In genomic region chr1:14815175-14815882, GRCh38 we compare ENCODE assay signal across 18 cellular contexts.
DNase-seq lines count a peak whose midpoint lies in the region; ATAC-seq, FAIRE-seq and TF ChIP-seq lines count a peak whose summit lies in the region.
"Had no signal": no experiment of that assay in that cellular context is flagged by ENCODE, and none has a peak within 500 bp of the region (broad histone marks: within the 10 kb centered on the region; RNA-seq: fewer than 3 reads in every experiment).

No MANE protein-coding gene starts in this region.

- no peaks in the 10 kb centered on the region for H3K4me1 ChIP-seq in HEK293 (ENCODE audit: control insufficient read depth, insufficient read depth, low read length)
- H3K4me1 ChIP-seq: uterus had no signal

- no peak for TF ChIP-seq CTCF in HEK293 (tag by site-specific recombination; IDR thresholded peaks at IDR 0.05)

- DNase-seq in A172 (ENCODE audit: low spot score) (peak; percentile 10), RCC 7860 (ENCODE audit: low spot score) (peak; percentile 45), kidney tubule cell (ENCODE audit: low spot score) (peak; percentile 80), midbrain (lab: John Stamatoyannopoulos, UW) (no peak)
- DNase-seq: activated CD8-positive, alpha-beta T cell treated with anti-CD3 and anti-CD28 coated beads, Interleukin-2, amount 10 ng/mL, durations not matched to agents 7 days and 5 days; activated naive CD4-positive, alpha-beta T cell treated with anti-CD3 and anti-CD28 coated beads, Interleukin-2, amount 50 U/mL, for 16 hours; activated T-cell treated with anti-CD3 and anti-CD28 coated beads, Interleukin-2, amount 50 U/mL, for 4 hours; DMS53; KG1; NCI-H2171 treated with DMSO at 0.1 percent for 48 hours; RPMI8226; stimulated activated CD4-positive, alpha-beta T cell treated with anti-CD3 and anti-CD28 coated beads, Interleukin-4, amount 100 ng/mL, for 24 hours; uterus had no signal

- FAIRE-seq in RCC 7860 (lab: Jason Lieb, UNC): peak; percentile 25
- FAIRE-seq: colon had no signal

- CTCF ChIA-PET in HEK293 (lab: Yijun Ruan, JAX): interaction anchor here (1.4 kb wide), 1 partner anchor 36 kb away, joined by 4 read pairs; no protein-coding TSS in a partner anchor

- H3K36me3 ChIP-seq in HEK293 (ENCODE audit: control insufficient read depth in 2 of 2, insufficient read depth in 1 of 2, low read length in 2 of 2): no peaks in the 10 kb centered on the region
- H3K36me3 ChIP-seq: uterus had no signal

- H3K9me3 ChIP-seq in HEK293 (ENCODE audit: control insufficient read depth, insufficient read depth, low read depth, low read length): no peaks in the 10 kb centered on the region
- H3K9me3 ChIP-seq: uterus had no signal

- H3K27ac ChIP-seq in HEK293 (ENCODE audit: extremely low read depth, low read depth, low read length): no peak overlapping the region
- H3K27ac ChIP-seq: uterus had no signal

- no peak overlapping the region for H3K4me3 ChIP-seq in HEK293 (ENCODE audit: low read depth, low read length)
- H3K4me3 ChIP-seq: uterus had no signal

- POLR2A ChIA-PET in HEK293 (lab: Yijun Ruan, JAX): no interaction called here

- ATAC-seq in GM19023 (IDR thresholded peaks at IDR 0.05; ENCODE audit: unreplicated experiment) (no peak), HG02678 (IDR thresholded peaks at IDR 0.05; ENCODE audit: unreplicated experiment) (no peak), HG03460 (IDR thresholded peaks at IDR 0.05; ENCODE audit: unreplicated experiment) (no peak)
- ATAC-seq: activated CD8-positive, alpha-beta T cell treated with anti-CD3 and anti-CD28 coated beads, Interleukin-2, amount 10 ng/mL, durations not matched to agents 7 days and 5 days; activated T-cell treated with anti-CD3 and anti-CD28 coated beads, Interleukin-2, amount 50 U/mL, for 4 hours had no signal

TF ChIP-seq in HEK293, 187 proteins besides CTCF, POLR2A, EP300 and RAD21:
- TF ChIP-seq GLIS1 (tag by site-specific recombination; IDR thresholded peaks at IDR 0.05): peak; percentile 64
- TF ChIP-seq ZNF239 (tag by site-specific recombination; IDR thresholded peaks at IDR 0.05): no peak
